In genomic region chr1:40141878-40142535, GRCh38 we compare ENCODE assay signal across 1 cellular context.
TF ChIP-seq lines count a peak whose summit lies in the region.

No MANE protein-coding gene starts in this region.

TF ChIP-seq in IMR-90, 13 proteins besides CTCF, POLR2A, EP300 and RAD21 (continued from another document):
- TF ChIP-seq ELK1 (IDR thresholded peaks at IDR 0.05; ENCODE audit: borderline replicate concordance, low read depth, low read length): no peak
- TF ChIP-seq NFE2L2 (IDR thresholded peaks at IDR 0.05; ENCODE audit: low read depth, low read length): no peak
- TF ChIP-seq FOS (IDR thresholded peaks at IDR 0.05; ENCODE audit: low read depth, low read length): no peak
